ENCODE assay signal across 24 cellular contexts in genomic region chr9:137192448-137192780, GRCh38. TPM values are rescaled to one million over a fixed set of nuclear protein-coding genes. Genes with fewer than 3 reads are reported as not detected.
A peak's percentile ranks its signal among the peaks of the same experiment; 100 is the strongest.
DNase-seq lines count a peak whose midpoint lies in the region; ATAC-seq, FAIRE-seq and TF ChIP-seq lines count a peak whose summit lies in the region.
"Had no signal": no experiment of that assay in that cellular context is flagged by ENCODE, and none has a peak within 500 bp of the region (broad histone marks: within the 10 kb centered on the region; RNA-seq: fewer than 3 reads in every experiment).

No MANE protein-coding gene starts in this region.

- peaks cover 23% of the 10 kb centered on the region for H3K4me1 Mint-ChIP-seq in activated naive CD4-positive, alpha-beta T cell treated with anti-CD3 and anti-CD28 coated beads, Interleukin-2, amount 10 ng/mL, durations not matched to agents 7 days and 5 days

- in situ Hi-C loops in K562 (cut with MboI) = no loop called here

- H3K4me1 ChIP-seq in K562 (replicated peaks in 1 of 2; ENCODE audit: control insufficient read depth in 2 of 2, insufficient read depth in 2 of 2, low read length in 2 of 2) = peaks cover 9 to 96% of the 10 kb centered on the region in 2 experiments
- H3K4me1 ChIP-seq in rectal smooth muscle tissue (ENCODE audit: control insufficient read depth, insufficient read depth, low read length) = peaks cover 14% of the 10 kb centered on the region

- H3K4me2 ChIP-seq in K562 (ENCODE audit: insufficient read depth, low read length) = no peak overlapping the region
- H3K4me2 ChIP-seq: PC-9 had no signal

- H3K4me3 Mint-ChIP-seq in activated naive CD4-positive, alpha-beta T cell treated with anti-CD3 and anti-CD28 coated beads, Interleukin-2, amount 10 ng/mL, durations not matched to agents 7 days and 5 days = no peak overlapping the region
- H3K4me3 Mint-ChIP-seq: HFFc6, IgD-negative memory B cell had no signal

- H3K9me3 ChIP-seq in K562 (replicated peaks; ENCODE audit: control insufficient read depth, insufficient read depth, low read depth, low read length) = no peaks in the 10 kb centered on the region
- H3K9me3 ChIP-seq: MG63, SJSA1 had no signal

- peaks cover 13% of the 10 kb centered on the region for H3K36me3 Mint-ChIP-seq in activated naive CD4-positive, alpha-beta T cell treated with anti-CD3 and anti-CD28 coated beads, Interleukin-2, amount 10 ng/mL, durations not matched to agents 7 days and 5 days
- H3K36me3 Mint-ChIP-seq in activated naive CD4-positive, alpha-beta T cell treated with anti-CD3 and anti-CD28 coated beads, Interleukin-2, amount 50 U/mL, for 72 hours = peaks cover 0 to 4% of the 10 kb centered on the region in 2 donors
- H3K36me3 Mint-ChIP-seq: CD4-positive, CD25-positive, alpha-beta regulatory T cell; IgD-negative memory B cell had no signal

- peaks cover 35% of the 10 kb centered on the region; the same call in 1 of the 3 replicates for H3K36me3 ChIP-seq in K562 (ENCODE audit: control insufficient read depth, insufficient read depth, low read length)
- peaks cover 18% of the 10 kb centered on the region for H3K36me3 ChIP-seq in rectal smooth muscle tissue (ENCODE audit: control insufficient read depth, insufficient read depth, low read length)

- H3K4me3 ChIP-seq in K562 = no peak overlapping the region
- no peak overlapping the region for H3K4me3 ChIP-seq in rectal smooth muscle tissue (ENCODE audit: low read length)
- H3K4me3 ChIP-seq: MG63, PC-9, SJSA1 had no signal

- BruUV-seq in K562 (replicated peaks; lab: Mats Ljungman, UMichigan) = no TSS peak

- no peak for TF ChIP-seq EP300 in K562 (IDR thresholded peaks at IDR 0.05; ENCODE audit: low read length)

- H3K27me3 ChIP-seq in K562 (ENCODE audit: control insufficient read depth in 2 of 2, insufficient read depth in 2 of 2, low read length in 2 of 2) (no peaks in the 10 kb centered on the region), rectal smooth muscle tissue (ENCODE audit: control insufficient read depth, insufficient read depth, low read length) (no peaks in the 10 kb centered on the region)
- H3K27me3 ChIP-seq: MG63, SJSA1 had no signal

- peak overlapping the region; percentile 45 for H3K27ac Mint-ChIP-seq in activated naive CD4-positive, alpha-beta T cell treated with anti-CD3 and anti-CD28 coated beads, Interleukin-2, amount 10 ng/mL, durations not matched to agents 7 days and 5 days
- H3K27ac Mint-ChIP-seq in activated naive CD4-positive, alpha-beta T cell treated with anti-CD3 and anti-CD28 coated beads, Interleukin-2, amount 50 U/mL, for 72 hours = no peak overlapping the region
- H3K27ac Mint-ChIP-seq: CD4-positive, CD25-positive, alpha-beta regulatory T cell; HFFc6 had no signal

- peak overlapping the region in 1 of 2 experiments; percentile 78; a peak in 2 of 4 replicates for H3K9ac ChIP-seq in K562 (ENCODE audit: insufficient read depth in 1 of 2, low read depth in 2 of 2, low read length in 2 of 2)
- peak overlapping the region; percentile 8 for H3K9ac ChIP-seq in rectal smooth muscle tissue (ENCODE audit: low read length)

- H3K9me1 ChIP-seq in K562 (ENCODE audit: control insufficient read depth, insufficient read depth, low read length) = no peaks in the 10 kb centered on the region

- H3K79me2 ChIP-seq in K562 (ENCODE audit: control insufficient read depth, insufficient read depth, low read length) = peaks cover 44% of the 10 kb centered on the region

- H4K20me1 ChIP-seq in K562 (replicated peaks; ENCODE audit: control insufficient read depth, insufficient read depth, low read length) = no peaks in the 10 kb centered on the region; the same call in 1 of the 2 replicates

- peaks cover 10% of the 10 kb centered on the region for H3K27me3 Mint-ChIP-seq in activated naive CD4-positive, alpha-beta T cell treated with anti-CD3 and anti-CD28 coated beads, Interleukin-2, amount 10 ng/mL, durations not matched to agents 7 days and 5 days
- H3K27me3 Mint-ChIP-seq: CD4-positive, CD25-positive, alpha-beta regulatory T cell; IgD-negative memory B cell had no signal

- intact Hi-C loops in K562 (cut with micrococcal nuclease) = no loop called here

- H3K9me3 Mint-ChIP-seq in activated naive CD4-positive, alpha-beta T cell treated with anti-CD3 and anti-CD28 coated beads, Interleukin-2, amount 10 ng/mL, durations not matched to agents 7 days and 5 days = no peaks in the 10 kb centered on the region
- no peaks in the 10 kb centered on the region for H3K9me3 Mint-ChIP-seq in activated naive CD4-positive, alpha-beta T cell treated with anti-CD3 and anti-CD28 coated beads, Interleukin-2, amount 50 U/mL, for 72 hours
- H3K9me3 Mint-ChIP-seq: CD4-positive, CD25-positive, alpha-beta regulatory T cell; HFFc6; IgD-negative memory B cell had no signal

- H3K27ac ChIP-seq in K562 (ENCODE audit: extremely low read depth, low read depth, low read length) (no peak overlapping the region), rectal smooth muscle tissue (ENCODE audit: low read depth, low read length) (no peak overlapping the region)
- H3K27ac ChIP-seq: HL-60, PC-9, SJSA1 had no signal

- no peak for FAIRE-seq in K562 (lab: Jason Lieb, UNC)
- FAIRE-seq: H54 had no signal

- CTCF ChIA-PET in activated naive CD4-positive, alpha-beta T cell treated with anti-CD3 and anti-CD28 coated beads, Interleukin-2, amount 10 ng/mL, durations not matched to agents 7 days and 5 days (lab: Charles Lee) = interaction anchor here (1.0 to 1.6 kb wide), 2 partner anchors 14 to 30 kb away, joined by 3 read pairs; no protein-coding TSS in a partner anchor
- CTCF ChIA-PET in K562 (lab: Yijun Ruan, JAX; ENCODE audit: low intra/inter-chr PET ratio) = no interaction called here

- no peak for TF ChIP-seq CTCF in K562 (IDR thresholded peaks at IDR 0.05 in 2 of 3, conservative IDR thresholded peaks at IDR 0.05 in 1 of 3; ENCODE audit: insufficient read depth in 2 of 3, low read depth in 1 of 3, low read length in 3 of 3)

- POLR2A ChIA-PET in K562 (lab: Yijun Ruan, JAX) = interaction anchor here (0.6 to 6.7 kb wide), 6 partner anchors 10 to 62 kb away, joined by 3 to 56 read pairs (median 5); partner anchors contain the start of genes NDOR1, TMEM203, TPRN and TUBB4B

- TF ChIP-seq RAD21 in K562 (CRISPR knock-in tag; conservative IDR thresholded peaks at IDR 0.05 in 1 of 2, IDR thresholded peaks at IDR 0.05 in 1 of 2) = no peak

- no peak for TF ChIP-seq POLR2A in K562 (conservative IDR thresholded peaks at IDR 0.05)

- 79% methylated on average over 10 of the region's 10 CpGs for WGBS in K562 (ENCODE audit: insufficient coverage, low coverage, missing lambda C conversion rate)

- no peak for ATAC-seq in activated naive CD4-positive, alpha-beta T cell treated with anti-CD3 and anti-CD28 coated beads, Interleukin-2, amount 50 U/mL, for 72 hours
- ATAC-seq in K562 = no peak

- DNase-seq in activated naive CD4-positive, alpha-beta T cell treated with anti-CD3 and anti-CD28 coated beads, Interleukin-2, amount 10 ng/mL, durations not matched to agents 7 days and 5 days = no peak
- no peak for DNase-seq in activated naive CD4-positive, alpha-beta T cell treated with anti-CD3 and anti-CD28 coated beads, Interleukin-2, amount 50 U/mL, for 72 hours (ENCODE audit: low spot score in 2 of 2)
- no peak for DNase-seq in K562 (ENCODE audit: extremely low read depth in 1 of 4, low spot score in 3 of 4)
- no peak for DNase-seq in RKO (ENCODE audit: low spot score)
- no peak for DNase-seq in iPS-NIHi11 (ENCODE audit: low spot score)
- DNase-seq: AML-193; CD4-positive, CD25-positive, alpha-beta regulatory T cell; COR-L47; DMS 273 treated with DMSO at 0.1 percent for 48 hours; DND-41; HFFc6; Kasumi-1; MG63; NCI-H1048; NCI-H1436; NCI-H1930; NCI-H226; NCI-H524; PC-9 had no signal

- no peak overlapping the region for H2AFZ ChIP-seq in K562 (ENCODE audit: low read depth, low read length)
- H2AFZ ChIP-seq: PC-9 had no signal

RNA-seq across cellular contexts. Expression of gene SSNA1, which starts 3.9 kb away (rescaled TPM):
- total RNA-seq in activated naive CD4-positive, alpha-beta T cell treated with anti-CD3 and anti-CD28 coated beads, Interleukin-2, amount 50 U/mL, for 72 hours = 10 to 100 TPM; 37.1 to 64.0 TPM
- total RNA-seq in K562 (2011; cell fraction: chromatin; rRNA removed; ENCODE audit: low replicate concordance) = 2.1 and 9.0 TPM in 2 replicates
- total RNA-seq in K562 (2011; cell fraction: nucleolus; rRNA removed) = 24.7 and 27.9 TPM in 2 replicates
- 12.1 and 13.6 TPM in 2 replicates for total RNA-seq in K562 (2011; cell fraction: nucleoplasm; rRNA removed)
- total RNA-seq in K562 (2014; rRNA removed) = 130 and 153 TPM in 2 replicates
- 8.7 and 16.8 TPM in 2 replicates for total RNA-seq in K562 (2014; rRNA removed; fragmentation: Illumina TruSeq; extraction: Trizol)
- 74.7 and 76.7 TPM in 2 replicates for total RNA-seq in K562 (2015; rRNA removed; fragmentation: Illumina TruSeq; extraction: Trizol)
- total RNA-seq in K562 (2021) = 96.4 and 106 TPM in 2 replicates
- 40.5 and 43.4 TPM in 2 replicates for polyA plus RNA-seq in K562 (2011; rRNA removed)
- polyA plus RNA-seq in K562 (2011; cell fraction: cytosol; rRNA removed) = 64.1 and 151 TPM in 2 replicates
- 31.5 and 49.3 TPM in 2 replicates for polyA plus RNA-seq in K562 (2011; cell fraction: nucleus; rRNA removed)
- 94.8 and 97.7 TPM in 2 replicates for polyA plus RNA-seq in K562 (2012)
- 57.1 and 101 TPM in 2 replicates for polyA plus RNA-seq in K562 (2014; fragmentation: Illumina TruSeq; extraction: Trizol)
- polyA plus RNA-seq in K562 (2014; fragmentation: Nextera tagmentation; extraction: Ambion mirVana) = 10 to 100 TPM in 1 of 2 experiments, 1 to 10 TPM in 1; 1.9 to 11.8 TPM
- 114 and 137 TPM in 2 replicates for polyA plus RNA-seq in K562 (2014; rRNA removed)
- 5.8 and 11.0 TPM in 2 replicates for polyA minus RNA-seq in K562 (2011; rRNA and poly(A)+ RNA removed)
- 18.9 and 27.1 TPM in 2 replicates for polyA minus RNA-seq in K562 (2011; cell fraction: cytosol; rRNA and poly(A)+ RNA removed)
- 7.0 and 10.3 TPM in 2 replicates for polyA minus RNA-seq in K562 (2011; cell fraction: nucleus; rRNA and poly(A)+ RNA removed)

RNA-seq across cellular contexts. Expression of gene ANAPC2, which starts 4.1 kb away (rescaled TPM):
- total RNA-seq in activated naive CD4-positive, alpha-beta T cell treated with anti-CD3 and anti-CD28 coated beads, Interleukin-2, amount 50 U/mL, for 72 hours = 10 to 100 TPM; 48.1 to 68.3 TPM
- total RNA-seq in K562 (2011; cell fraction: chromatin; rRNA removed; ENCODE audit: low replicate concordance) = 116 and 279 TPM in 2 replicates
- total RNA-seq in K562 (2011; cell fraction: nucleolus; rRNA removed) = 160 and 161 TPM in 2 replicates
- 110 and 125 TPM in 2 replicates for total RNA-seq in K562 (2011; cell fraction: nucleoplasm; rRNA removed)
- total RNA-seq in K562 (2014; rRNA removed) (19.8 and 23.4 TPM in 2 replicates), K562 (2014; rRNA removed; fragmentation: Illumina TruSeq; extraction: Trizol) (5.8 and 8.0 TPM in 2 replicates), K562 (2015; rRNA removed; fragmentation: Illumina TruSeq; extraction: Trizol) (16.4 and 17.5 TPM in 2 replicates), K562 (2021) (50.7 and 56.5 TPM in 2 replicates)
- polyA plus RNA-seq in K562 (2011; rRNA removed) (17.7 and 22.1 TPM in 2 replicates), K562 (2014; fragmentation: Illumina TruSeq; extraction: Trizol) (10.1 and 19.3 TPM in 2 replicates), K562 (2014; fragmentation: Nextera tagmentation; extraction: Ambion mirVana) (under 1 TPM in 1 of 2 experiments, not detected in 1; 0.11 TPM), K562 (2014; rRNA removed) (41.6 and 46.1 TPM in 2 replicates)
- 11.1 and 24.4 TPM in 2 replicates for polyA plus RNA-seq in K562 (2011; cell fraction: cytosol; rRNA removed)
- 195 and 268 TPM in 2 replicates for polyA plus RNA-seq in K562 (2011; cell fraction: nucleus; rRNA removed)
- polyA plus RNA-seq in K562 (2012) = 30.8 and 42.2 TPM in 2 replicates
- polyA minus RNA-seq in K562 (2011; rRNA and poly(A)+ RNA removed) = 10.4 and 13.3 TPM in 2 replicates
- 30.0 and 32.4 TPM in 2 replicates for polyA minus RNA-seq in K562 (2011; cell fraction: cytosol; rRNA and poly(A)+ RNA removed)
- polyA minus RNA-seq in K562 (2011; cell fraction: nucleus; rRNA and poly(A)+ RNA removed) = 61.7 and 67.4 TPM in 2 replicates

RNA-seq across cellular contexts. Expression of gene TPRN, which starts 8.1 kb away (rescaled TPM):
- 1 to 10 TPM; 5.7 to 7.3 TPM for total RNA-seq in activated naive CD4-positive, alpha-beta T cell treated with anti-CD3 and anti-CD28 coated beads, Interleukin-2, amount 50 U/mL, for 72 hours
- 9.5 and 37.4 TPM in 2 replicates for total RNA-seq in K562 (2011; cell fraction: chromatin; rRNA removed; ENCODE audit: low replicate concordance)
- total RNA-seq in K562 (2011; cell fraction: nucleolus; rRNA removed) = 29.0 and 30.9 TPM in 2 replicates
- total RNA-seq in K562 (2011; cell fraction: nucleoplasm; rRNA removed) = 12.3 and 12.6 TPM in 2 replicates
- total RNA-seq in K562 (2014; rRNA removed) = 20.0 and 23.5 TPM in 2 replicates
- total RNA-seq in K562 (2014; rRNA removed; fragmentation: Illumina TruSeq; extraction: Trizol) = 1.7 and 2.5 TPM in 2 replicates
- 24.2 and 28.2 TPM in 2 replicates for total RNA-seq in K562 (2015; rRNA removed; fragmentation: Illumina TruSeq; extraction: Trizol)
- 30.3 and 31.9 TPM in 2 replicates for total RNA-seq in K562 (2021)
- polyA plus RNA-seq in K562 (2011; rRNA removed) = 3.2 and 4.2 TPM in 2 replicates
- polyA plus RNA-seq in K562 (2011; cell fraction: cytosol; rRNA removed) = 5.2 and 13.0 TPM in 2 replicates
- polyA plus RNA-seq in K562 (2011; cell fraction: nucleus; rRNA removed) = 25.2 and 33.9 TPM in 2 replicates
- polyA plus RNA-seq in K562 (2012) = 16.5 and 21.3 TPM in 2 replicates
- polyA plus RNA-seq in K562 (2014; fragmentation: Illumina TruSeq; extraction: Trizol) = 4.4 and 12.5 TPM in 2 replicates
- under 1 TPM; 0.31 to 0.34 TPM for polyA plus RNA-seq in K562 (2014; fragmentation: Nextera tagmentation; extraction: Ambion mirVana)
- 11.8 and 14.4 TPM in 2 replicates for polyA plus RNA-seq in K562 (2014; rRNA removed)
- 2.3 and 2.9 TPM in 2 replicates for polyA minus RNA-seq in K562 (2011; rRNA and poly(A)+ RNA removed)
- polyA minus RNA-seq in K562 (2011; cell fraction: cytosol; rRNA and poly(A)+ RNA removed) = 11.2 and 13.6 TPM in 2 replicates
- polyA minus RNA-seq in K562 (2011; cell fraction: nucleus; rRNA and poly(A)+ RNA removed) = 10.9 and 14.7 TPM in 2 replicates

RNA-seq across cellular contexts. Expression of gene TMEM203, which starts 13.0 kb away (rescaled TPM):
- 10 to 100 TPM; 15.3 to 27.1 TPM for total RNA-seq in activated naive CD4-positive, alpha-beta T cell treated with anti-CD3 and anti-CD28 coated beads, Interleukin-2, amount 50 U/mL, for 72 hours
- 27.1 and 46.3 TPM in 2 replicates for total RNA-seq in K562 (2011; cell fraction: chromatin; rRNA removed; ENCODE audit: low replicate concordance)
- total RNA-seq in K562 (2011; cell fraction: nucleolus; rRNA removed) = 44.2 and 58.9 TPM in 2 replicates
- total RNA-seq in K562 (2011; cell fraction: nucleoplasm; rRNA removed) = 51.0 and 55.5 TPM in 2 replicates
- total RNA-seq in K562 (2014; rRNA removed) (37.6 and 56.5 TPM in 2 replicates), K562 (2014; rRNA removed; fragmentation: Illumina TruSeq; extraction: Trizol) (34.2 and 35.7 TPM in 2 replicates), K562 (2015; rRNA removed; fragmentation: Illumina TruSeq; extraction: Trizol) (37.4 and 38.2 TPM in 2 replicates), K562 (2021) (59.5 and 64.2 TPM in 2 replicates)
- polyA plus RNA-seq in K562 (2011; rRNA removed) (40.5 and 45.9 TPM in 2 replicates), K562 (2014; fragmentation: Illumina TruSeq; extraction: Trizol) (38.7 and 46.8 TPM in 2 replicates), K562 (2014; fragmentation: Nextera tagmentation; extraction: Ambion mirVana) (10 to 100 TPM in 1 of 2 experiments, 1 to 10 TPM in 1; 8.8 to 13.6 TPM), K562 (2014; rRNA removed) (38.2 and 47.5 TPM in 2 replicates)
- 47.5 and 60.9 TPM in 2 replicates for polyA plus RNA-seq in K562 (2011; cell fraction: cytosol; rRNA removed)
- polyA plus RNA-seq in K562 (2011; cell fraction: nucleus; rRNA removed) = 30.9 and 31.8 TPM in 2 replicates
- polyA plus RNA-seq in K562 (2012) = 38.7 and 41.5 TPM in 2 replicates
- 25.8 and 27.5 TPM in 2 replicates for polyA minus RNA-seq in K562 (2011; rRNA and poly(A)+ RNA removed)
- 20.5 and 26.1 TPM in 2 replicates for polyA minus RNA-seq in K562 (2011; cell fraction: cytosol; rRNA and poly(A)+ RNA removed)
- 11.0 and 18.3 TPM in 2 replicates for polyA minus RNA-seq in K562 (2011; cell fraction: nucleus; rRNA and poly(A)+ RNA removed)

RNA-seq across cellular contexts. Expression of gene NDOR1, which starts 13.1 kb away (rescaled TPM):
- total RNA-seq in activated naive CD4-positive, alpha-beta T cell treated with anti-CD3 and anti-CD28 coated beads, Interleukin-2, amount 50 U/mL, for 72 hours = 10 to 100 TPM; 31.7 to 48.5 TPM
- total RNA-seq in K562 (2011; cell fraction: chromatin; rRNA removed; ENCODE audit: low replicate concordance) = 31.8 and 95.9 TPM in 2 replicates
- 71.7 and 83.3 TPM in 2 replicates for total RNA-seq in K562 (2011; cell fraction: nucleolus; rRNA removed)
- total RNA-seq in K562 (2011; cell fraction: nucleoplasm; rRNA removed) = 36.2 and 42.8 TPM in 2 replicates
- total RNA-seq in K562 (2014; rRNA removed) (15.7 and 30.2 TPM in 2 replicates), K562 (2014; rRNA removed; fragmentation: Illumina TruSeq; extraction: Trizol) (1.9 and 2.7 TPM in 2 replicates), K562 (2015; rRNA removed; fragmentation: Illumina TruSeq; extraction: Trizol) (11.0 and 11.3 TPM in 2 replicates), K562 (2021) (32.6 and 36.9 TPM in 2 replicates)
- polyA plus RNA-seq in K562 (2011; rRNA removed) (5.6 and 11.5 TPM in 2 replicates), K562 (2014; fragmentation: Illumina TruSeq; extraction: Trizol) (6.9 and 17.5 TPM in 2 replicates), K562 (2014; fragmentation: Nextera tagmentation; extraction: Ambion mirVana) (under 1 TPM; 0.06 TPM), K562 (2014; rRNA removed) (30.4 and 35.0 TPM in 2 replicates)
- 11.3 and 23.7 TPM in 2 replicates for polyA plus RNA-seq in K562 (2011; cell fraction: cytosol; rRNA removed)
- polyA plus RNA-seq in K562 (2011; cell fraction: nucleus; rRNA removed) = 96.9 and 166 TPM in 2 replicates
- 19.8 and 29.6 TPM in 2 replicates for polyA plus RNA-seq in K562 (2012)
- 1.0 and 2.7 TPM in 2 replicates for polyA minus RNA-seq in K562 (2011; rRNA and poly(A)+ RNA removed)
- polyA minus RNA-seq in K562 (2011; cell fraction: cytosol; rRNA and poly(A)+ RNA removed) = 9.8 and 12.8 TPM in 2 replicates
- polyA minus RNA-seq in K562 (2011; cell fraction: nucleus; rRNA and poly(A)+ RNA removed) = 16.9 and 17.4 TPM in 2 replicates
